In genomic region chr15:63022663-63023062, GRCh38 we compare ENCODE assay signal across 17 cellular contexts.
"Had no signal": no experiment of that assay in that cellular context is flagged by ENCODE, and none has a peak within 500 bp of the region (broad histone marks: within the 10 kb centered on the region; RNA-seq: fewer than 3 reads in every experiment).

No MANE protein-coding gene starts in this region.

- H3K27ac Mint-ChIP-seq: activated T-cell treated with anti-CD3 and anti-CD28 coated beads, Interleukin-2, amount 50 U/mL, for 72 hours; memory B cell; naive thymus-derived CD8-positive, alpha-beta T cell; stimulated activated effector memory CD8-positive, alpha-beta T cell treated with anti-CD3 and anti-CD28 coated beads, Interleukin-12 subunit alpha, Interleukin-12 subunit beta, amount 100 ng/mL, for 72 hours had no signal

- H3K27ac ChIP-seq: cardiac muscle cell, colonic mucosa, heart left ventricle, pancreas, testis had no signal

- H3K27me3 ChIP-seq: cardiac muscle cell, colonic mucosa, gastroesophageal sphincter, heart left ventricle, pancreas, testis had no signal

- H3K4me1 Mint-ChIP-seq: naive thymus-derived CD8-positive, alpha-beta T cell; stimulated activated effector memory CD8-positive, alpha-beta T cell treated with anti-CD3 and anti-CD28 coated beads, Interleukin-12 subunit alpha, Interleukin-12 subunit beta, amount 100 ng/mL, for 72 hours had no signal

- H3K4me3 Mint-ChIP-seq: activated T-cell treated with anti-CD3 and anti-CD28 coated beads, Interleukin-2, amount 50 U/mL, for 72 hours; memory B cell; naive thymus-derived CD8-positive, alpha-beta T cell; stimulated activated effector memory CD8-positive, alpha-beta T cell treated with anti-CD3 and anti-CD28 coated beads, Interleukin-12 subunit alpha, Interleukin-12 subunit beta, amount 100 ng/mL, for 72 hours had no signal

- H3K4me1 ChIP-seq: colonic mucosa, testis had no signal

- H3K4me3 ChIP-seq: cardiac muscle cell, colonic mucosa, gastroesophageal sphincter, heart left ventricle, mucosa of descending colon, pancreas, testis had no signal

- H3K9me3 ChIP-seq: colonic mucosa, gastroesophageal sphincter, mucosa of descending colon, pancreas, testis had no signal

- DNase-seq: activated CD4-positive, alpha-beta T cell treated with anti-CD3 and anti-CD28 coated beads, Interleukin-2, amount 50 U/mL, for 4 hours; activated effector memory CD4-positive, alpha-beta T cell treated with anti-CD3 and anti-CD28 coated beads, Interleukin-2, amount 50 U/mL, for 16 hours; activated naive CD4-positive, alpha-beta T cell treated with anti-CD3 and anti-CD28 coated beads, Interleukin-2, amount 50 U/mL, for 16 hours; activated T-cell treated with anti-CD3 and anti-CD28 coated beads, Interleukin-2, amount 50 U/mL, for 72 hours; colonic mucosa; heart left ventricle; left ventricle myocardium superior; mucosa of descending colon; naive thymus-derived CD8-positive, alpha-beta T cell; pancreas; stimulated activated CD4-positive, alpha-beta T cell treated with anti-CD3 and anti-CD28 coated beads, Interleukin-4, amount 100 ng/mL, for 24 hours; T-helper 2 cell; testis had no signal

- H3K9me3 Mint-ChIP-seq: activated T-cell treated with anti-CD3 and anti-CD28 coated beads, Interleukin-2, amount 50 U/mL, for 72 hours; memory B cell; naive thymus-derived CD8-positive, alpha-beta T cell; stimulated activated effector memory CD8-positive, alpha-beta T cell treated with anti-CD3 and anti-CD28 coated beads, Interleukin-12 subunit alpha, Interleukin-12 subunit beta, amount 100 ng/mL, for 72 hours had no signal

- H3K36me3 ChIP-seq: cardiac muscle cell, colonic mucosa, gastroesophageal sphincter, heart left ventricle, pancreas had no signal

- H3K36me3 Mint-ChIP-seq: memory B cell; stimulated activated effector memory CD8-positive, alpha-beta T cell treated with anti-CD3 and anti-CD28 coated beads, Interleukin-12 subunit alpha, Interleukin-12 subunit beta, amount 100 ng/mL, for 72 hours had no signal

- ATAC-seq: activated T-cell treated with anti-CD3 and anti-CD28 coated beads, Interleukin-2, amount 50 U/mL, for 72 hours; gastroesophageal sphincter; heart left ventricle; left ventricle myocardium superior; naive thymus-derived CD8-positive, alpha-beta T cell; pancreas; stimulated activated effector memory CD8-positive, alpha-beta T cell treated with anti-CD3 and anti-CD28 coated beads, Interleukin-12 subunit alpha, Interleukin-12 subunit beta, amount 100 ng/mL, for 72 hours had no signal
